Comparison of ENCODE assay signal across 8 cellular contexts in the genomic region with DNA sequence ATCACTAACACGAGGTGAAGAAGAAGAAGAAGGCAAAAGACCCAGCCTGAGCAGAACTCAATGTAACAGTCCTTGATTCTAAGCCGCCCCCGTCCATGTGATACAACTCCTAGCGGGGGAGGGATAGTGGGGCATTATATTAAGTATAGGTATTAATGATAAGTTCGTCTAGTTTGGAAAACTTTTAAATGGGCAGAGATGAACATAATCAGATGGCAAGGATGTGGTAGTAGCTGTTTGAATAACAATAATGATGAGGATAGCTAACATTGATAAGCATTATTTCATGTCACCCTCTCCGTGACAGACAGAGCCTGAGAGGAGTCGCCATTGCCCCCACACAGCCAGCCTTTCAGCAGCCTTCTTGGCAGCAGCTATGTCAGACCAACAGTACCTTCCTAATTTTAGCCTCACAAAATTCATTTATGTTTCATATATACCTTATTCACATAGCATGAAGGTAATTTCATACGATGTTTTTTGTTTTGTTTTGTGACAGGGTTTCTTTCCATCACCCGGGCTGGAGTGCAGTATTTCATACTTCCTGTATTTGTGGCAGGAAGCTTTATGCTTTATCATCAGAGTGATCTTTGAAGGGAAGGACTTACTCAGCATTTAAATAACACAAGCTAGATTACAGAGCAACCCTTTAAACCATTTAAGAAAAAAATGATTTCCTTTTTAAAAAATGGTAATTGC.
DNase-seq lines count a peak whose midpoint lies in the region; ATAC-seq and TF ChIP-seq lines count a peak whose summit lies in the region.

No MANE protein-coding gene starts in this region.

- H3K27me3 ChIP-seq in AG04450 (ENCODE audit: control insufficient read depth, insufficient read depth, low read length): no peaks in the 10 kb centered on the region

- H3K4me1 Mint-ChIP-seq in glutamatergic neuron (ENCODE audit: low read depth, unreplicated experiment): peaks cover 55% of the 10 kb centered on the region

- ATAC-seq in GM18517 (IDR thresholded peaks at IDR 0.05; ENCODE audit: unreplicated experiment) (no peak), GM21723 (IDR thresholded peaks at IDR 0.05; ENCODE audit: unreplicated experiment) (no peak)

- H3K36me3 Mint-ChIP-seq in glutamatergic neuron (ENCODE audit: unreplicated experiment): peaks cover 5% of the 10 kb centered on the region

- H3K9me3 Mint-ChIP-seq in glutamatergic neuron (ENCODE audit: unreplicated experiment): peaks cover 20% of the 10 kb centered on the region

- TF ChIP-seq CTCF in AG04450 (IDR thresholded peaks at IDR 0.05; ENCODE audit: low read depth, low read length): no peak
- TF ChIP-seq CTCF in glutamatergic neuron (IDR thresholded peaks at IDR 0.05; ENCODE audit: partially characterized antibody, unreplicated experiment): no peak

- no peak overlapping the region for H3K4me3 ChIP-seq in AG04450 (ENCODE audit: low read depth, low read length)
- peak overlapping the region; percentile 55 for H3K4me3 ChIP-seq in Jurkat, Clone E6-1 (ENCODE audit: low read length)

- H3K27me3 Mint-ChIP-seq in glutamatergic neuron (ENCODE audit: unreplicated experiment): peaks cover 4% of the 10 kb centered on the region

- DNase-seq in AG04450 (ENCODE audit: low read depth, low spot score) (no peak), glutamatergic neuron (no peak), NCI-H774 (lab: John Stamatoyannopoulos, UW) (no peak)
- peak; percentile 75 for DNase-seq in Jurkat, Clone E6-1 (ENCODE audit: low read depth, low spot score)
- peak; percentile 15 to 16 for DNase-seq in activated CD4-positive, alpha-beta T cell treated with anti-CD3 and anti-CD28 coated beads, Interleukin-2, amount 50 U/mL, for 4 hours
- peak; percentile 46 for DNase-seq in stimulated activated naive CD4-positive, alpha-beta T cell treated with Interleukin-2 at 50 U/mL for 16 hours (lab: John Stamatoyannopoulos, UW)

- CTCF ChIA-PET in AG04450 (lab: Charles Lee): interaction anchor here (0.6 to 2.1 kb wide), 2 partner anchors 36 to 230 kb away, joined by 3 to 9 read pairs; no protein-coding TSS in a partner anchor

- peak overlapping the region; percentile 21 for H3K27ac ChIP-seq in AG04450 (ENCODE audit: low read depth, low read length)

- POLR2A ChIA-PET in AG04450 (lab: Yijun Ruan, JAX): interaction anchor here (0.8 kb wide), 1 partner anchor 20 kb away, joined by 4 read pairs; no protein-coding TSS in a partner anchor

- peaks cover 4% of the 10 kb centered on the region; the same call in 1 of the 2 replicates for H3K9me3 ChIP-seq in AG04450 (ENCODE audit: control insufficient read depth, insufficient read depth, low read length)

- peak overlapping the region; percentile 43 for H3K4me3 Mint-ChIP-seq in glutamatergic neuron (ENCODE audit: unreplicated experiment)

- peak overlapping the region; percentile 30 for H3K27ac Mint-ChIP-seq in glutamatergic neuron (ENCODE audit: unreplicated experiment)

Comparison
In these comparisons a context has a peak if more than half of its experiments do, and no peak if none do; other contexts are left out.
1. DNase-seq: peak in Jurkat, Clone E6-1 (single experiment), activated CD4-positive, alpha-beta T cell treated with anti-CD3 and anti-CD28 coated beads, Interleukin-2, amount 50 U/mL, for 4 hours (2 of 2) and stimulated activated naive CD4-positive, alpha-beta T cell treated with Interleukin-2 at 50 U/mL for 16 hours (single experiment); none in AG04450 (single experiment), glutamatergic neuron (single experiment) and NCI-H774 (single experiment).